8 cellular contexts compared by ENCODE assay signal in the genomic region with DNA sequence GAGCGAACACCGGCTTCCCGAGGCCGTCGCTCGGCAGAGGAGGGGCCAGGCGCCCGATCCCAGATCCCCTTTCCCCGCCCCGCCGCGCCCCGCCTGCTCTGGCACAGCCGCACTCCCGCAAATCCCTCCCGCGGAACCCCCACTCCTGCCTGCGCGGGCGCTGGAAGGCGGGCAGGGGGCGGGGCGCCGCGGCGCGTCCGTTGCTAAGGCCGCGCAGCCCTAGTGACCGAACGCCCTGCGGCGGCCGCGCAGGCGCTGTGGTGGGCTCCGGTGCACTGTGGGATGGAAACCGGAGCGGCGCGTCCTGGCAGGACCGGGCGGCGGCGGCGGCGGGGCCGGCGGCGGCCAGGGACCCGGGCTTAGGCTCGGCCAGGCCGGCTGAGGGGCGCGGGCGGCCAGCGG. TPM values are rescaled to one million over a fixed set of nuclear protein-coding genes. Genes with fewer than 3 reads are reported as not detected.
DNase-seq lines count a peak whose midpoint lies in the region; FAIRE-seq and TF ChIP-seq lines count a peak whose summit lies in the region.

A gene with protein sequence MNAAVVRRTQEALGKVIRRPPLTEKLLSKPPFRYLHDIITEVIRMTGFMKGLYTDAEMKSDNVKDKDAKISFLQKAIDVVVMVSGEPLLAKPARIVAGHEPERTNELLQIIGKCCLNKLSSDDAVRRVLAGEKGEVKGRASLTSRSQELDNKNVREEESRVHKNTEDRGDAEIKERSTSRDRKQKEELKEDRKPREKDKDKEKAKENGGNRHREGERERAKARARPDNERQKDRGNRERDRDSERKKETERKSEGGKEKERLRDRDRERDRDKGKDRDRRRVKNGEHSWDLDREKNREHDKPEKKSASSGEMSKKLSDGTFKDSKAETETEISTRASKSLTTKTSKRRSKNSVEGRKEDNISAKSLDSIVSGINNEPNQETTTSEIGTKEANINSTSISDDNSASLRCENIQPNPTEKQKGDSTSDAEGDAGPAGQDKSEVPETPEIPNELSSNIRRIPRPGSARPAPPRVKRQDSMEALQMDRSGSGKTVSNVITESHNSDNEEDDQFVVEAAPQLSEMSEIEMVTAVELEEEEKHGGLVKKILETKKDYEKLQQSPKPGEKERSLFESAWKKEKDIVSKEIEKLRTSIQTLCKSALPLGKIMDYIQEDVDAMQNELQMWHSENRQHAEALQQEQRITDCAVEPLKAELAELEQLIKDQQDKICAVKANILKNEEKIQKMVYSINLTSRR (plus strand): TSS at position 273 of the 402 bp plus-strand sequence. CDS start 145 bp downstream, outside the sequence.

- H2BK120ac ChIP-seq in neuronal stem cell (ENCODE audit: low read depth, low read length) = no peak within 1 kb of the TSS

- peak; percentile 78 for DNase-seq in H4 (ENCODE audit: low spot score)
- DNase-seq in SHP77 treated with DMSO at 0.1 percent for 48 hours (lab: John Stamatoyannopoulos, UW) = peak; percentile 47
- DNase-seq in activated gamma-delta T cell treated with anti-CD3 and anti-CD28 coated beads, Interleukin-2, amount 50 U/mL, for 16 hours (ENCODE audit: low read depth) = peak; percentile 75
- peak; percentile 98 for DNase-seq in frontal cortex (ENCODE audit: low spot score in 2 of 2)
- DNase-seq in neuronal stem cell (ENCODE audit: low spot score) = peak; percentile 96
- DNase-seq in stromal cell of bone marrow (ENCODE audit: low read depth) = peak; percentile 81

- H3K9ac ChIP-seq in Loucy (ENCODE audit: low read depth, low read length, poor library complexity, severe bottlenecking) (peak within 1 kb of the TSS; percentile 44), neuronal stem cell (ENCODE audit: low read depth, low read length, poor library complexity) (peak within 1 kb of the TSS; percentile 90)

- H3K79me2 ChIP-seq in DOHH2 (ENCODE audit: control insufficient read depth, low read length) = peaks cover 7% of the 10 kb centered on the region; the same call in 1 of the 2 replicates
- no peaks in the 10 kb centered on the region for H3K79me2 ChIP-seq in Loucy (ENCODE audit: insufficient read depth, low read length)

- no peaks in the 10 kb centered on the region for H4K20me1 ChIP-seq in DOHH2 (ENCODE audit: control insufficient read depth, insufficient read depth, low read depth, low read length)
- no peaks in the 10 kb centered on the region for H4K20me1 ChIP-seq in Loucy (ENCODE audit: insufficient read depth, low read length, poor library complexity, severe bottlenecking)

- TF ChIP-seq CTCF in DOHH2 (IDR thresholded peaks at IDR 0.05; ENCODE audit: low read depth, low read length, poor library complexity, severe bottlenecking) (no peak), Loucy (conservative IDR thresholded peaks at IDR 0.05; ENCODE audit: low read length) (no peak)

- H3K4me3 ChIP-seq in DOHH2 (ENCODE audit: low read length) (peak within 1 kb of the TSS; percentile 76), Loucy (ENCODE audit: low read length, poor library complexity, severe bottlenecking) (peak within 1 kb of the TSS; percentile 84), neuronal stem cell (ENCODE audit: low read length in 2 of 2) (peak within 1 kb of the TSS; percentile 77 to 94)

- no peak within 1 kb of the TSS for H3K14ac ChIP-seq in neuronal stem cell (ENCODE audit: low read length)

- H2AFZ ChIP-seq in Loucy (ENCODE audit: low read length) (peak within 1 kb of the TSS; percentile 89), neuronal stem cell (ENCODE audit: low read length) (peak within 1 kb of the TSS; percentile 91)

- H3K18ac ChIP-seq in neuronal stem cell (ENCODE audit: low read length) = peak within 1 kb of the TSS; percentile 91

- H3K9me2 ChIP-seq in DOHH2 (replicated peaks; ENCODE audit: control insufficient read depth, low read length) (no peaks in the 10 kb centered on the region), Loucy (replicated peaks; ENCODE audit: low read depth, low read length) (no peaks in the 10 kb centered on the region)

- H4K91ac ChIP-seq in neuronal stem cell (ENCODE audit: low read depth, low read length, poor library complexity) = no peak within 1 kb of the TSS

- no peak within 1 kb of the TSS for H2BK15ac ChIP-seq in neuronal stem cell (ENCODE audit: low read length)

- H3K4ac ChIP-seq in neuronal stem cell (ENCODE audit: low read length) = no peak within 1 kb of the TSS

- peak within 1 kb of the TSS; percentile 47 for H2AK5ac ChIP-seq in neuronal stem cell (ENCODE audit: low read depth, low read length)

- H3K27ac ChIP-seq in DOHH2 (ENCODE audit: low read depth, low read length) = no peak within 1 kb of the TSS
- H3K27ac ChIP-seq in neuronal stem cell (replicated peaks; ENCODE audit: low read length) = no peak within 1 kb of the TSS

- H3K23ac ChIP-seq in neuronal stem cell (ENCODE audit: low read depth, low read length, poor library complexity) = peak within 1 kb of the TSS; percentile 71

- H3K4me2 ChIP-seq in DOHH2 (ENCODE audit: low read length) = peak within 1 kb of the TSS; percentile 77
- H3K4me2 ChIP-seq in Loucy (ENCODE audit: low read depth, low read length, poor library complexity, severe bottlenecking) = peak within 1 kb of the TSS; percentile 99
- H3K4me2 ChIP-seq in neuronal stem cell (ENCODE audit: insufficient read depth, low read length, poor library complexity, severe bottlenecking) = peak within 1 kb of the TSS; percentile 86

- WGBS in neuronal stem cell (ENCODE audit: extremely low coverage in 2 of 2, insufficient read length in 2 of 2, insufficient replicate concordance in 1 of 2), 2 donors = no CpG with 5 or more reads among the region's 58 CpGs

- no peak for FAIRE-seq in frontal cortex (lab: Jason Lieb, UNC)

- H2BK5ac ChIP-seq in neuronal stem cell (ENCODE audit: low read length) = peak within 1 kb of the TSS; percentile 73

- H3K36me3 ChIP-seq in DOHH2 (ENCODE audit: control insufficient read depth, low read length) (no peaks in the 10 kb centered on the region), Loucy (ENCODE audit: insufficient read depth, low read length) (no peaks in the 10 kb centered on the region), neuronal stem cell (replicated peaks in 1 of 2; ENCODE audit: control insufficient read depth in 2 of 2, insufficient read depth in 2 of 2, low read length in 2 of 2) (peaks cover 5 to 6% of the 10 kb centered on the region in 2 donors)

- no peak within 1 kb of the TSS for H2BK12ac ChIP-seq in neuronal stem cell (ENCODE audit: low read length)

- peaks cover 4% of the 10 kb centered on the region for H3K79me1 ChIP-seq in neuronal stem cell (ENCODE audit: low read depth, low read length)

- H3K27me3 ChIP-seq in DOHH2 (ENCODE audit: control insufficient read depth, low read length) (0 out of 2 replicates have a peak, but pooled peaks cover 2% of the 10 kb centered on the region), Loucy (ENCODE audit: insufficient read depth, low read length, poor library complexity, severe bottlenecking) (no peaks in the 10 kb centered on the region), neuronal stem cell (ENCODE audit: control insufficient read depth in 3 of 3, insufficient read depth in 3 of 3, low read depth in 1 of 3, low read length in 3 of 3) (no peaks in the 10 kb centered on the region)

- H3K4me1 ChIP-seq in DOHH2 (ENCODE audit: control insufficient read depth, low read length) (peaks cover 11% of the 10 kb centered on the region), Loucy (ENCODE audit: insufficient read depth, low read length, poor library complexity, severe bottlenecking) (peaks cover 12% of the 10 kb centered on the region), neuronal stem cell (ENCODE audit: control insufficient read depth in 2 of 2, insufficient read depth in 1 of 2, low read depth in 1 of 2, low read length in 2 of 2) (peaks cover 7 to 10% of the 10 kb centered on the region in 2 donors)

- no peaks in the 10 kb centered on the region for H3K9me3 ChIP-seq in DOHH2 (ENCODE audit: control insufficient read depth, insufficient read depth, low read length)
- no peaks in the 10 kb centered on the region for H3K9me3 ChIP-seq in Loucy (ENCODE audit: insufficient read depth, low read depth, low read length)
- H3K9me3 ChIP-seq in neuronal stem cell (replicated peaks in 1 of 2; ENCODE audit: control insufficient read depth in 2 of 2, insufficient read depth in 1 of 2, low read depth in 1 of 2, low read length in 2 of 2) = peaks cover 0 to 4% of the 10 kb centered on the region in 2 donors

- H4K8ac ChIP-seq in neuronal stem cell (ENCODE audit: low read depth, low read length) = no peak within 1 kb of the TSS

- H3F3A ChIP-seq in DOHH2 (ENCODE audit: control insufficient read depth, insufficient read depth) = no peaks in the 10 kb centered on the region
- H3F3A ChIP-seq in Loucy (ENCODE audit: low read depth) = no peaks in the 10 kb centered on the region

RNA-seq across cellular contexts. Expression of the gene that starts here (rescaled TPM):
- total RNA-seq in H4 (2014; rRNA removed; shearing (Covaris generic)) = 1.8 and 7.4 TPM in 2 replicates
- 13.5 TPM for total RNA-seq in frontal cortex
- 13.8 TPM for polyA plus RNA-seq in neuronal stem cell (2013, experiment 1 of 2)
- 14.5 TPM for polyA plus RNA-seq in neuronal stem cell (2013, experiment 2 of 2)

Comparison
In these comparisons a context has a peak if more than half of its experiments do, and no peak if none do; other contexts are left out.
1. DNase-seq: peak in every context shown above with its lines; median percentile 98 in frontal cortex; 96 in neuronal stem cell; 81 in stromal cell of bone marrow; 78 in H4; 75 in activated gamma-delta T cell treated with anti-CD3 and anti-CD28 coated beads, Interleukin-2, amount 50 U/mL, for 16 hours; 47 in SHP77 treated with DMSO at 0.1 percent for 48 hours.